ENCODE assay signal across 1 cellular context in genomic region chr4:101239685-101240084, GRCh38.
TF ChIP-seq lines count a peak whose summit lies in the region.

No MANE protein-coding gene starts in this region.

TF ChIP-seq in GM23338, 12 proteins besides CTCF, POLR2A, EP300 and RAD21 (continued from another document):
- TF ChIP-seq ZNF462 (CRISPR knock-in tag; IDR thresholded peaks at IDR 0.05): no peak
- no peak for TF ChIP-seq REST (IDR thresholded peaks at IDR 0.05; ENCODE audit: unreplicated experiment)
- TF ChIP-seq ETS1 (IDR thresholded peaks at IDR 0.05): no peak
- no peak for TF ChIP-seq ZNF331 (CRISPR knock-in tag; IDR thresholded peaks at IDR 0.05; ENCODE audit: low read depth)
- TF ChIP-seq EZH2 (IDR thresholded peaks at IDR 0.05; ENCODE audit: low read depth, unreplicated experiment): no peak
TF ChIP-seq in GM23338: peak in this region for 0.
